In the genomic region with DNA sequence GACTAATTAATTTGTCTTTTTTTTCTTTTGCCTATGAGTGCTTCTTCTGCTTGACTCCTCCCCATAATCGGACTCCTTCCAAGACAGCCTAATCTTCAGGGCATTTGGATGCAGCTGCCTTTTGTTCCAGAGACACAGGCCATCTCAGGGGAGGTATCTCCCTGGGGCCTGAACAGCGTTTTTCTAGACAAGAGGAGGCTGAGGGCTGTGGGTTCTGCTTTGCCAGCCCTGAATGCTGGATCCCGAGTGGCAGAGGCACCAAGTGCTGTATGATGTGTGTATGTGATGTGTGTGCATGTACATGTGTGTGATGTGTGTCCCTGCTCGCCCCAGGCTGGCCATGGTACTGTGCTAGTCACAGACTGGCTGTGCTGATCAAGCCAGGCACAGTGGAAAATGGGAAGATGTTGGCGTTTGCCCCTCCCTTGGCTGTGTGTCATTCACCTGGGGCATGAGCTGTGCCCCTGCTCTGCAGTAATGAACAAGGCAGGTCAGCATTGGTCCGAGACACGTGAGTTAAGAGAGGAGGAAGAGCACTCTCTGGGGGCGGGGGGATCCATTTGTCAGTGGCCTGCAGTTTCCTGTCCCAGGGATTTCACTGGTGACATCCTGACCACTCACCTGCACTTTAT, we compare ENCODE assay signal across 12 cellular contexts.
DNase-seq lines count a peak whose midpoint lies in the region; ATAC-seq and TF ChIP-seq lines count a peak whose summit lies in the region.
"Had no signal": no experiment of that assay in that cellular context is flagged by ENCODE, and none has a peak within 500 bp of the region (broad histone marks: within the 10 kb centered on the region; RNA-seq: fewer than 3 reads in every experiment).

No MANE protein-coding gene starts in this region.

- H3K27me3 ChIP-seq in tibial artery = no peaks in the 10 kb centered on the region
- no peaks in the 10 kb centered on the region for H3K27me3 ChIP-seq in effector memory CD4-positive, alpha-beta T cell (replicated peaks; ENCODE audit: control insufficient read depth, insufficient read depth, low read length, poor library complexity, severe bottlenecking)
- H3K27me3 ChIP-seq in lower lobe of right lung (ENCODE audit: low read depth) = no peaks in the 10 kb centered on the region
- H3K27me3 ChIP-seq: heart left ventricle had no signal

- no peaks in the 10 kb centered on the region for H3K27me3 Mint-ChIP-seq in activated naive CD4-positive, alpha-beta T cell treated with anti-CD3 and anti-CD28 coated beads, Interleukin-2, amount 50 U/mL, for 24 hours
- no peaks in the 10 kb centered on the region for H3K27me3 Mint-ChIP-seq in T-cell
- H3K27me3 Mint-ChIP-seq in glutamatergic neuron (ENCODE audit: unreplicated experiment) = no peaks in the 10 kb centered on the region
- H3K27me3 Mint-ChIP-seq: type B pancreatic cell had no signal

- H3K4me3 Mint-ChIP-seq in activated naive CD4-positive, alpha-beta T cell treated with anti-CD3 and anti-CD28 coated beads, Interleukin-2, amount 50 U/mL, for 24 hours = peak overlapping the region; percentile 46
- H3K4me3 Mint-ChIP-seq in T-cell (peak overlapping the region in 1 of 3 donors; percentile 63), glutamatergic neuron (ENCODE audit: unreplicated experiment) (peak overlapping the region; percentile 72)
- H3K4me3 Mint-ChIP-seq: type B pancreatic cell had no signal

- no peak overlapping the region for H3K4me3 ChIP-seq in tibial artery
- H3K4me3 ChIP-seq in effector memory CD4-positive, alpha-beta T cell (ENCODE audit: insufficient read depth, low read depth, low read length, poor library complexity, severe bottlenecking) = no peak overlapping the region
- no peak overlapping the region for H3K4me3 ChIP-seq in lower lobe of right lung
- H3K4me3 ChIP-seq: left ventricle myocardium inferior had no signal

- no peaks in the 10 kb centered on the region for H3K9me3 Mint-ChIP-seq in activated naive CD4-positive, alpha-beta T cell treated with anti-CD3 and anti-CD28 coated beads, Interleukin-2, amount 50 U/mL, for 24 hours
- H3K9me3 Mint-ChIP-seq in T-cell (no peaks in the 10 kb centered on the region), glutamatergic neuron (ENCODE audit: unreplicated experiment) (peaks cover 13% of the 10 kb centered on the region)
- H3K9me3 Mint-ChIP-seq: type B pancreatic cell had no signal

- peak overlapping the region; percentile 18 to 31 for H3K27ac ChIP-seq in tibial artery
- H3K27ac ChIP-seq in effector memory CD4-positive, alpha-beta T cell (ENCODE audit: insufficient read depth, low read length, poor library complexity, severe bottlenecking) = no peak overlapping the region
- H3K27ac ChIP-seq in lower lobe of right lung = no peak overlapping the region
- H3K27ac ChIP-seq: left ventricle myocardium inferior had no signal

- DNase-seq in activated naive CD4-positive, alpha-beta T cell treated with anti-CD3 and anti-CD28 coated beads, Interleukin-2, amount 50 U/mL, for 16 hours = no peak
- DNase-seq in T-cell (no peak), glutamatergic neuron (no peak), tibial artery (peak in 1 of 2 donors; percentile 62), medulla oblongata (ENCODE audit: extremely low spot score) (no peak), lower lobe of right lung (no peak)
- no peak for DNase-seq in effector memory CD4-positive, alpha-beta T cell
- DNase-seq: KG1 had no signal

- H3K4me1 ChIP-seq in tibial artery = peaks cover 0 to 80% (median 56%) of the 10 kb centered on the region in 4 donors
- H3K4me1 ChIP-seq in effector memory CD4-positive, alpha-beta T cell (ENCODE audit: control insufficient read depth, insufficient read depth, low read length, poor library complexity, severe bottlenecking) = peaks cover 37% of the 10 kb centered on the region
- peaks cover 21% of the 10 kb centered on the region for H3K4me1 ChIP-seq in lower lobe of right lung

- H3K4me1 Mint-ChIP-seq in activated naive CD4-positive, alpha-beta T cell treated with anti-CD3 and anti-CD28 coated beads, Interleukin-2, amount 50 U/mL, for 24 hours = peaks cover 41% of the 10 kb centered on the region
- H3K4me1 Mint-ChIP-seq in T-cell (peaks cover 44 to 46% (median 44%) of the 10 kb centered on the region in 3 donors), glutamatergic neuron (ENCODE audit: low read depth, unreplicated experiment) (peaks cover 58% of the 10 kb centered on the region)

- H3K36me3 Mint-ChIP-seq in activated naive CD4-positive, alpha-beta T cell treated with anti-CD3 and anti-CD28 coated beads, Interleukin-2, amount 50 U/mL, for 24 hours = no peaks in the 10 kb centered on the region
- H3K36me3 Mint-ChIP-seq in T-cell = peaks cover 16% of the 10 kb centered on the region
- no peaks in the 10 kb centered on the region for H3K36me3 Mint-ChIP-seq in glutamatergic neuron (ENCODE audit: unreplicated experiment)
- H3K36me3 Mint-ChIP-seq: type B pancreatic cell had no signal

- TF ChIP-seq CTCF in glutamatergic neuron (IDR thresholded peaks at IDR 0.05; ENCODE audit: partially characterized antibody, unreplicated experiment) = no peak
- no peak for TF ChIP-seq CTCF in tibial artery (IDR thresholded peaks at IDR 0.05)
- TF ChIP-seq CTCF in lower lobe of right lung (IDR thresholded peaks at IDR 0.05) = no peak

- H3K9me3 ChIP-seq in tibial artery (no peaks in the 10 kb centered on the region), lower lobe of right lung (no peaks in the 10 kb centered on the region)
- no peaks in the 10 kb centered on the region for H3K9me3 ChIP-seq in effector memory CD4-positive, alpha-beta T cell (ENCODE audit: control insufficient read depth, low read length)
- H3K9me3 ChIP-seq: heart left ventricle, left ventricle myocardium inferior had no signal

- H3K36me3 ChIP-seq in tibial artery (peaks cover 8 to 24% (median 16%) of the 10 kb centered on the region in 3 donors), lower lobe of right lung (peaks cover 11% of the 10 kb centered on the region)
- no peaks in the 10 kb centered on the region for H3K36me3 ChIP-seq in effector memory CD4-positive, alpha-beta T cell (ENCODE audit: control insufficient read depth, insufficient read depth, low read length)

- POLR2A ChIA-PET in T-cell (lab: Charles Lee) = no interaction called here

- intact Hi-C loops in tibial artery (cut with DNase I; ENCODE audit: low total_unique reads) = loop anchor here (10.0 kb wide), 1 partner anchor 303 kb away; no protein-coding TSS in a partner anchor
- intact Hi-C loops in lower lobe of right lung (cut with DNase I) = no loop called here

- ATAC-seq in T-cell (replicated peaks in 1 of 4) (no peak), lower lobe of right lung (no peak)

- no peak overlapping the region for H3K27ac Mint-ChIP-seq in activated naive CD4-positive, alpha-beta T cell treated with anti-CD3 and anti-CD28 coated beads, Interleukin-2, amount 50 U/mL, for 24 hours
- H3K27ac Mint-ChIP-seq in T-cell (peak overlapping the region; percentile 53 to 87), glutamatergic neuron (ENCODE audit: unreplicated experiment) (peak overlapping the region; percentile 60)

- CTCF ChIA-PET in T-cell (lab: Charles Lee) = interaction anchor here (0.7 to 1.5 kb wide), 3 partner anchors 136 to 812 kb away, joined by 3 read pairs; a partner anchor contains a TSS

Comparison
In these comparisons a context has a peak if more than half of its experiments do, and no peak if none do; other contexts are left out.
1. H3K27ac ChIP-seq: peak in tibial artery (2 of 2); none in effector memory CD4-positive, alpha-beta T cell (single experiment) and lower lobe of right lung (single experiment).